Comparison of ENCODE assay signal across 35 cellular contexts in genomic region chr6:77822265-77822664, GRCh38.
"Had no signal": no experiment of that assay in that cellular context is flagged by ENCODE, and none has a peak within 500 bp of the region (broad histone marks: within the 10 kb centered on the region; RNA-seq: fewer than 3 reads in every experiment).

No MANE protein-coding gene starts in this region.

- H3K4me3 ChIP-seq: MG63 had no signal

- H3K36me3 ChIP-seq: MG63 had no signal

- H3K9me3 ChIP-seq: MG63 had no signal

- H3K27me3 ChIP-seq: MG63 had no signal

- DNase-seq: Karpas-422, Kasumi-1, MG63, MM.1S, MV-4-11, NCI-H1048, NCI-H1092, NCI-H1092 treated with DMSO at 0.1 percent for 48 hours, NCI-H1105, NCI-H1105 treated with DMSO at 0.1 percent for 48 hours, NCI-H1417, NCI-H1417 treated with DMSO at 0.1 percent for 48 hours, NCI-H1436, NCI-H1436 treated with DMSO at 0.1 percent for 48 hours, NCI-H146, NCI-H1694, NCI-H1694 treated with DMSO at 0.1 percent for 48 hours, NCI-H187, NCI-H187 treated with DMSO at 0.1 percent for 48 hours, NCI-H1930, NCI-H2029, NCI-H2029 treated with DMSO at 0.1 percent for 48 hours, NCI-H2081, NCI-H2081 treated with DMSO at 0.1 percent for 48 hours, NCI-H2107, NCI-H2171, NCI-H2171 treated with DMSO at 0.1 percent for 48 hours, NCI-H2227 treated with DMSO at 0.1 percent for 48 hours, NCI-H226, NCI-H345, NCI-H446, NCI-H510A, NCI-H510A treated with DMSO at 0.1 percent for 48 hours, NCI-H524, NCI-H524 treated with DMSO at 0.1 percent for 48 hours had no signal
